ENCODE assay signal across 19 cellular contexts in genomic region chr5:89204766-89205165, GRCh38.
DNase-seq lines count a peak whose midpoint lies in the region; ATAC-seq, FAIRE-seq and TF ChIP-seq lines count a peak whose summit lies in the region.
"Had no signal": no experiment of that assay in that cellular context is flagged by ENCODE, and none has a peak within 500 bp of the region (broad histone marks: within the 10 kb centered on the region; RNA-seq: fewer than 3 reads in every experiment).

No MANE protein-coding gene starts in this region.

- no peak overlapping the region for H3K9ac ChIP-seq in HepG2 (ENCODE audit: insufficient read depth, low read depth, low read length)
- H3K9ac ChIP-seq: BLaER1 had no signal

- H3K4me3 Mint-ChIP-seq in Caco-2 (ENCODE audit: unreplicated experiment): no peak overlapping the region
- H3K4me3 Mint-ChIP-seq: CD8-positive, alpha-beta T cell had no signal

- no peak overlapping the region for H3K4me2 ChIP-seq in HepG2 (ENCODE audit: low read depth, low read length)
- H3K4me2 ChIP-seq: BLaER1, PC-9 had no signal

- TF ChIP-seq RAD21 in HepG2 (CRISPR knock-in tag; IDR thresholded peaks at IDR 0.05): no peak

- H3K36me3 ChIP-seq in HepG2 (replicated peaks in 1 of 2; ENCODE audit: control insufficient read depth in 1 of 2, insufficient read depth in 2 of 2, low read length in 2 of 2) (no peaks in the 10 kb centered on the region), Caco-2 (ENCODE audit: control insufficient read depth, insufficient read depth, low read length) (no peaks in the 10 kb centered on the region)
- H3K36me3 ChIP-seq: BLaER1 had no signal

- no peaks in the 10 kb centered on the region for H4K20me1 ChIP-seq in HepG2 (ENCODE audit: insufficient read depth, low read length)
- H4K20me1 ChIP-seq: BLaER1 had no signal

- DNase-seq in GM03348 (ENCODE audit: low spot score): peak; percentile 27
- peak; percentile 41 for DNase-seq in astrocyte of the cerebellum (ENCODE audit: low read depth)
- DNase-seq in fibroblast of mammary gland (ENCODE audit: low read depth): peak; percentile 28
- DNase-seq in skeletal muscle cell (ENCODE audit: low read depth): peak; percentile 1
- no peak for DNase-seq in NCI-H82 (lab: John Stamatoyannopoulos, UW)
- no peak for DNase-seq in GM20000 (ENCODE audit: low spot score)
- DNase-seq in HepG2 (ENCODE audit: low spot score): no peak
- DNase-seq in Caco-2: no peak
- DNase-seq: ACHN; CD8-positive, alpha-beta T cell; DMS79 treated with DMSO at 0.1 percent for 48 hours; MM.1S; NCI-H1092 treated with DMSO at 0.1 percent for 48 hours; NCI-H1694; NCI-H510A treated with DMSO at 0.1 percent for 48 hours; PC-9 had no signal

- BruUV-seq in HepG2 (replicated peaks; lab: Mats Ljungman, UMichigan): no TSS peak
- BruUV-seq in Caco-2 (replicated peaks; lab: Mats Ljungman, UMichigan): no TSS peak

- TF ChIP-seq CTCF in astrocyte of the cerebellum (IDR thresholded peaks at IDR 0.05; ENCODE audit: low read depth, low read length, missing control alignments): no peak
- no peak for TF ChIP-seq CTCF in fibroblast of mammary gland (conservative IDR thresholded peaks at IDR 0.05; ENCODE audit: control insufficient read depth, insufficient read depth, low read depth, low read length)
- TF ChIP-seq CTCF in GM20000 (IDR thresholded peaks at IDR 0.05; ENCODE audit: extremely low read depth, missing control alignments): no peak
- no peak for TF ChIP-seq CTCF in HepG2 (CRISPR knock-in tag; IDR thresholded peaks at IDR 0.05)
- TF ChIP-seq CTCF in Caco-2 (IDR thresholded peaks at IDR 0.05; ENCODE audit: insufficient read depth in 1 of 2, low read depth in 1 of 2, low read length in 1 of 2, severe bottlenecking in 1 of 2, unreplicated experiment in 1 of 2): no peak

- H3K4me3 ChIP-seq in astrocyte of the cerebellum (ENCODE audit: low read depth, low read length): no peak overlapping the region
- no peak overlapping the region for H3K4me3 ChIP-seq in fibroblast of mammary gland (ENCODE audit: control insufficient read depth, low read depth, low read length)
- H3K4me3 ChIP-seq in skeletal muscle cell (ENCODE audit: low read depth, low read length): no peak overlapping the region
- no peak overlapping the region for H3K4me3 ChIP-seq in HepG2 (replicated peaks in 1 of 3; ENCODE audit: insufficient read depth in 1 of 3, low read depth in 2 of 3, low read length in 3 of 3)
- no peak overlapping the region for H3K4me3 ChIP-seq in Caco-2 (ENCODE audit: low read depth, low read length)
- H3K4me3 ChIP-seq: BLaER1, PC-9 had no signal

- intact Hi-C loops in HepG2 (cut with micrococcal nuclease; ENCODE audit: unreplicated experiment): no loop called here
- intact Hi-C loops in Caco-2 (cut with micrococcal nuclease; ENCODE audit: unreplicated experiment): no loop called here

- no peak for TF ChIP-seq EP300 in HepG2 (IDR thresholded peaks at IDR 0.05; ENCODE audit: low read depth in 2 of 2, low read length in 2 of 2)
- TF ChIP-seq EP300 in HepG2 (CRISPR knock-in tag; IDR thresholded peaks at IDR 0.05; ENCODE audit: borderline replicate concordance): no peak

- no peak overlapping the region for H3K27ac ChIP-seq in HepG2 (ENCODE audit: extremely low read length, insufficient read depth, low read length)
- H3K27ac ChIP-seq: BLaER1, PC-9 had no signal

- no peaks in the 10 kb centered on the region for H3K27me3 Mint-ChIP-seq in Caco-2 (ENCODE audit: insufficient read depth, unreplicated experiment)

- no peak overlapping the region for H2AFZ ChIP-seq in HepG2 (ENCODE audit: low read length)
- H2AFZ ChIP-seq: PC-9 had no signal

- CTCF ChIA-PET in HepG2 (lab: Yijun Ruan, JAX; ENCODE audit: low intra/inter-chr PET ratio, low total read pairs): no interaction called here
- CTCF ChIA-PET in Caco-2 (lab: Charles Lee): no interaction called here

- no peaks in the 10 kb centered on the region for H3K4me1 Mint-ChIP-seq in Caco-2 (ENCODE audit: low read depth, unreplicated experiment)

- H3K79me2 ChIP-seq in HepG2 (ENCODE audit: insufficient read depth, low read length): no peaks in the 10 kb centered on the region

- no peak for ATAC-seq in HepG2
- ATAC-seq: CD8-positive, alpha-beta T cell had no signal

- no peak for FAIRE-seq in HepG2 (lab: Jason Lieb, UNC)
- FAIRE-seq: D721Med, GM12892 had no signal

- no peak overlapping the region for H3K27ac Mint-ChIP-seq in Caco-2 (ENCODE audit: unreplicated experiment)
- H3K27ac Mint-ChIP-seq: CD8-positive, alpha-beta T cell had no signal

- no peak for TF ChIP-seq POLR2A in HepG2 (IDR thresholded peaks at IDR 0.05; ENCODE audit: insufficient read depth in 1 of 2, low read depth in 2 of 2, low read length in 2 of 2)

- no peaks in the 10 kb centered on the region for H3K36me3 Mint-ChIP-seq in Caco-2 (ENCODE audit: insufficient read depth, unreplicated experiment)
- H3K36me3 Mint-ChIP-seq: CD8-positive, alpha-beta T cell had no signal

- peaks cover under 1% of the 10 kb centered on the region for H3K9me3 Mint-ChIP-seq in Caco-2 (ENCODE audit: unreplicated experiment)

- H3K27me3 ChIP-seq in HepG2 (ENCODE audit: control insufficient read depth in 1 of 2, insufficient read depth in 2 of 2, low read length in 2 of 2) (no peaks in the 10 kb centered on the region), Caco-2 (replicated peaks; ENCODE audit: control insufficient read depth, insufficient read depth, low read length) (no peaks in the 10 kb centered on the region)
- H3K27me3 ChIP-seq: BLaER1 had no signal

- in situ Hi-C loops in astrocyte of the cerebellum (cut with HindIII; ENCODE audit: low sequenced_read_pairs): no loop called here
- in situ Hi-C loops in HepG2 (cut with HindIII; ENCODE audit: extremely low pct_ligation_motif_present, low pct_unique_long_range_greater_than_20kb): no loop called here

- POLR2A ChIA-PET in HepG2 (lab: Yijun Ruan, JAX): no interaction called here
- POLR2A ChIA-PET in Caco-2 (lab: Charles Lee): no interaction called here

- no peaks in the 10 kb centered on the region for H3K4me1 ChIP-seq in HepG2 (ENCODE audit: insufficient read depth, low read length)
- no peaks in the 10 kb centered on the region for H3K4me1 ChIP-seq in Caco-2
- H3K4me1 ChIP-seq: BLaER1 had no signal

- H3K9me3 ChIP-seq in HepG2 (ENCODE audit: low read length): peaks cover 17% of the 10 kb centered on the region
- H3K9me3 ChIP-seq in Caco-2: no peaks in the 10 kb centered on the region

TF ChIP-seq in HepG2, 621 proteins besides CTCF, POLR2A, EP300 and RAD21:
- TF ChIP-seq MXD3 (CRISPR knock-in tag; IDR thresholded peaks at IDR 0.05): no peak

Comparison
In these comparisons a context has a peak if more than half of its experiments do, and no peak if none do; other contexts are left out.
1. DNase-seq: peak in GM03348 (single experiment), astrocyte of the cerebellum (single experiment), fibroblast of mammary gland (single experiment) and skeletal muscle cell (single experiment); none in NCI-H82 (single experiment), GM20000 (single experiment), HepG2 (single experiment) and Caco-2 (0 of 2).